Comparison of ENCODE assay signal across 1 cellular context in genomic region chr11:85759915-85760314, GRCh38.
TF ChIP-seq lines count a peak whose summit lies in the region.

No MANE protein-coding gene starts in this region.

TF ChIP-seq in WTC11, 78 proteins besides CTCF, POLR2A, EP300 and RAD21 (continued from another document):
- no peak for TF ChIP-seq ZBTB43 (CRISPR knock-in tag; IDR thresholded peaks at IDR 0.05)
- no peak for TF ChIP-seq HMGA2 (CRISPR knock-in tag; IDR thresholded peaks at IDR 0.05)
- TF ChIP-seq EMX1 (CRISPR knock-in tag; IDR thresholded peaks at IDR 0.05) = no peak
- no peak for TF ChIP-seq ERG (CRISPR knock-in tag; IDR thresholded peaks at IDR 0.05)
- no peak for TF ChIP-seq MYBL2 (CRISPR knock-in tag; IDR thresholded peaks at IDR 0.05)
- no peak for TF ChIP-seq NR3C1 (CRISPR knock-in tag; conservative IDR thresholded peaks at IDR 0.05; ENCODE audit: low read depth)
- TF ChIP-seq SMAD3 (CRISPR knock-in tag; IDR thresholded peaks at IDR 0.05; ENCODE audit: borderline replicate concordance) = no peak
- TF ChIP-seq ATF3 (CRISPR knock-in tag; conservative IDR thresholded peaks at IDR 0.05) = no peak
- no peak for TF ChIP-seq FOXK1 (CRISPR knock-in tag; IDR thresholded peaks at IDR 0.05)
- TF ChIP-seq E2F1 (CRISPR knock-in tag; IDR thresholded peaks at IDR 0.05) = no peak
